Comparison of ENCODE assay signal across 26 cellular contexts in genomic region chr1:188314557-188315137, GRCh38.
"Had no signal": no experiment of that assay in that cellular context is flagged by ENCODE, and none has a peak within 500 bp of the region (broad histone marks: within the 10 kb centered on the region; RNA-seq: fewer than 3 reads in every experiment).

No MANE protein-coding gene starts in this region.

- H3K36me3 Mint-ChIP-seq: activated naive CD8-positive, alpha-beta T cell treated with anti-CD3 and anti-CD28 coated beads for 36 hours; natural killer cell treated with Interleukin-12 subunit alpha and Interleukin-12 subunit beta and Interleukin-15 and Interleukin-18, amount 100 ng/mL, for 72 hours; WTC11 had no signal

- H3K9me3 ChIP-seq: ovary, psoas muscle, right atrium auricular region, spleen, upper lobe of left lung had no signal

- H3K4me1 Mint-ChIP-seq: activated CD4-positive, alpha-beta T cell treated with anti-CD3 and anti-CD28 coated beads for 36 hours; activated naive CD8-positive, alpha-beta T cell treated with anti-CD3 and anti-CD28 coated beads for 36 hours; WTC11 had no signal

- H3K27me3 ChIP-seq: dorsolateral prefrontal cortex, ovary, right atrium auricular region, spleen, upper lobe of left lung had no signal

- H3K9me3 Mint-ChIP-seq: WTC11 had no signal

- H3K27ac Mint-ChIP-seq: activated CD4-positive, alpha-beta T cell treated with anti-CD3 and anti-CD28 coated beads for 36 hours; activated naive CD8-positive, alpha-beta T cell treated with anti-CD3 and anti-CD28 coated beads for 36 hours; effector memory CD8-positive, alpha-beta T cell; natural killer cell treated with Interleukin-12 subunit alpha and Interleukin-12 subunit beta and Interleukin-15 and Interleukin-18, amount 100 ng/mL, for 72 hours; WTC11 had no signal

- H3K27ac ChIP-seq: dorsolateral prefrontal cortex, ovary, psoas muscle, right atrium auricular region, spleen, upper lobe of left lung had no signal

- ATAC-seq: activated CD4-positive, alpha-beta T cell treated with anti-CD3 and anti-CD28 coated beads for 36 hours; activated T-cell treated with anti-CD3 and anti-CD28 coated beads, Interleukin-2, amount 50 U/mL, for 4 hours; effector memory CD8-positive, alpha-beta T cell; esophagus mucosa; left ventricle myocardium superior; natural killer cell treated with Interleukin-12 subunit alpha and Interleukin-12 subunit beta and Interleukin-15 and Interleukin-18, amount 100 ng/mL, for 72 hours; psoas muscle; WTC11 had no signal

- FAIRE-seq: astrocyte, colon, endothelial cell of umbilical vein had no signal

- H3K4me3 ChIP-seq: dorsolateral prefrontal cortex, ovary, psoas muscle, right atrium auricular region, spleen, upper lobe of left lung had no signal

- DNase-seq: activated CD4-positive, alpha-beta T cell treated with anti-CD3 and anti-CD28 coated beads for 36 hours; activated CD4-positive, alpha-beta T cell treated with anti-CD3 and anti-CD28 coated beads, Interleukin-2, amount 50 U/mL, for 4 hours; activated CD8-positive, alpha-beta memory T cell treated with anti-CD3 and anti-CD28 coated beads for 24 hours; activated CD8-positive, alpha-beta memory T cell treated with anti-CD3 and anti-CD28 coated beads, Interleukin-2, amount 50 U/mL, for 4 hours; activated naive CD4-positive, alpha-beta T cell treated with Interleukin-2 at 50 U/mL for 16 hours; activated naive CD8-positive, alpha-beta T cell treated with anti-CD3 and anti-CD28 coated beads for 36 hours; activated T-cell treated with anti-CD3 and anti-CD28 coated beads, Interleukin-2, amount 50 U/mL, for 4 hours; central memory CD4-positive, alpha-beta T cell; dorsolateral prefrontal cortex; effector memory CD8-positive, alpha-beta T cell; hippocampal formation; left ventricle myocardium superior; ovary; psoas muscle; spleen; stimulated activated CD4-positive, alpha-beta T cell treated with anti-CD3 and anti-CD28 coated beads, Interleukin-4, amount 100 ng/mL, for 1 hour; stimulated activated naive CD4-positive, alpha-beta T cell treated with Interleukin-2 at 50 U/mL for 16 hours; T1000; upper lobe of left lung had no signal

- H3K27me3 Mint-ChIP-seq: activated CD4-positive, alpha-beta T cell treated with anti-CD3 and anti-CD28 coated beads for 36 hours; activated naive CD8-positive, alpha-beta T cell treated with anti-CD3 and anti-CD28 coated beads for 36 hours; effector memory CD8-positive, alpha-beta T cell; natural killer cell treated with Interleukin-12 subunit alpha and Interleukin-12 subunit beta and Interleukin-15 and Interleukin-18, amount 100 ng/mL, for 72 hours had no signal

- H3K4me3 Mint-ChIP-seq: activated CD4-positive, alpha-beta T cell treated with anti-CD3 and anti-CD28 coated beads for 36 hours; activated naive CD8-positive, alpha-beta T cell treated with anti-CD3 and anti-CD28 coated beads for 36 hours; activated T-cell treated with anti-CD3 and anti-CD28 coated beads, Interleukin-2, amount 50 U/mL, for 4 hours; effector memory CD8-positive, alpha-beta T cell; natural killer cell treated with Interleukin-12 subunit alpha and Interleukin-12 subunit beta and Interleukin-15 and Interleukin-18, amount 100 ng/mL, for 72 hours; WTC11 had no signal

- H3K4me1 ChIP-seq: psoas muscle, right atrium auricular region, spleen, upper lobe of left lung had no signal

- H3K36me3 ChIP-seq: ovary, right atrium auricular region, spleen, upper lobe of left lung had no signal
